27 cellular contexts compared by ENCODE assay signal in the genomic region with DNA sequence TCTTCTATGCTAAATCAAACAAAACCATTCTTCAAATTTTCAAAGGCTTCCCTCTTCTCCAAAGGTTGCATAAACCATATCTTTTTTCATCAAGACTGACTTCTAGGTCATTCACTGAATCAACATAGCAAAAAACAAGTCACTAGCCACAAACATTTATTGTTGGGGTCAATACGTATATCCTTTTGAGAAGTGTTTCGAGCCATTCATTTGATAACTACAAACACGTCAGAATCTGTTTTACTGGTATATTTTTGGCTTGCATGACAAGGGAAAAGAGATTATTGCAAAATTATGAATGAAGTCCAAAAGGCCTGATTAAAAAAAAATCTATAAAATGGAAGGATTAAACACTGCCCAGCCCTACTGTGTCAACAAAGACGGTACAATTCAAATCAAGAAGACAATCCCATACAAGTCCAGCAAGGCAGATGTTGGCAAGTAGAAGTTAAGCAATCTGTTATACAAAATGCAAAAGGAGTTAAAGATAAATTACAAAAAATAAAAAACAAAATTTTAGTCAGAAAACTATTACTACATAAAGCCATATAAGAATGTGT.
"Had no signal": no experiment of that assay in that cellular context is flagged by ENCODE, and none has a peak within 500 bp of the region (broad histone marks: within the 10 kb centered on the region; RNA-seq: fewer than 3 reads in every experiment).

No MANE protein-coding gene starts in this region.

- DNase-seq: activated CD4-positive, alpha-beta T cell treated with anti-CD3 and anti-CD28 coated beads for 48 hours; activated CD4-positive, alpha-beta T cell treated with anti-CD3 and anti-CD28 coated beads, Interleukin-2, amount 50 U/mL, for 4 hours; activated CD4-positive, CD25-positive, alpha-beta regulatory T cell treated with anti-CD3 and anti-CD28 coated beads, Interleukin-2, amount 50 U/mL, for 72 hours; activated CD8-positive, alpha-beta memory T cell treated with anti-CD3 and anti-CD28 coated beads, Interleukin-2, amount 50 U/mL, for 48 hours; activated CD8-positive, alpha-beta T cell treated with anti-CD3 and anti-CD28 coated beads, Interleukin-2, amount 10 ng/mL, durations not matched to agents 7 days and 5 days; activated naive CD4-positive, alpha-beta T cell treated with anti-CD3 and anti-CD28 coated beads, Interleukin-2, amount 50 U/mL, for 16 hours; activated naive CD8-positive, alpha-beta T cell treated with anti-CD3 and anti-CD28 coated beads, Interleukin-2, amount 10 ng/mL, durations not matched to agents 7 days and 5 days; activated T-cell treated with anti-CD3 and anti-CD28 coated beads, Interleukin-2, amount 50 U/mL, for 1 hour; adrenal gland; anterior cingulate cortex; caudate nucleus; NCI-H1092; NCI-H1417; NCI-H2029; NCI-H2107; NCI-H345; NCI-H510A; NCI-H526 treated with DMSO at 0.1 percent for 48 hours; NCI-H82; OCI-M1; Peyer's patch; Right ventricle myocardium superior; SJCRH30; SK-N-SH; T-helper 1 cell; WERI-Rb-1 had no signal

- H3K27me3 Mint-ChIP-seq: activated naive CD8-positive, alpha-beta T cell treated with anti-CD3 and anti-CD28 coated beads, Interleukin-2, amount 10 ng/mL, durations not matched to agents 7 days and 5 days had no signal

- H3K9me3 ChIP-seq: adrenal gland, Peyer's patch, SJCRH30, SK-N-SH had no signal

- H3K27me3 ChIP-seq: adrenal gland, Peyer's patch, SJCRH30 had no signal

- H3K9me3 Mint-ChIP-seq: activated naive CD8-positive, alpha-beta T cell treated with anti-CD3 and anti-CD28 coated beads, Interleukin-2, amount 10 ng/mL, durations not matched to agents 7 days and 5 days had no signal

- ATAC-seq: activated CD8-positive, alpha-beta T cell treated with anti-CD3 and anti-CD28 coated beads, Interleukin-2, amount 10 ng/mL, durations not matched to agents 7 days and 5 days had no signal

- H3K4me2 ChIP-seq: SK-N-SH had no signal

- H3K4me1 Mint-ChIP-seq: activated naive CD8-positive, alpha-beta T cell treated with anti-CD3 and anti-CD28 coated beads, Interleukin-2, amount 10 ng/mL, durations not matched to agents 7 days and 5 days had no signal

- H3K36me3 ChIP-seq: adrenal gland, Peyer's patch, WERI-Rb-1 had no signal

- H3K4me3 Mint-ChIP-seq: activated CD8-positive, alpha-beta T cell treated with anti-CD3 and anti-CD28 coated beads, Interleukin-2, amount 10 ng/mL, durations not matched to agents 7 days and 5 days; activated naive CD8-positive, alpha-beta T cell treated with anti-CD3 and anti-CD28 coated beads, Interleukin-2, amount 10 ng/mL, durations not matched to agents 7 days and 5 days had no signal

- H3K4me1 ChIP-seq: adrenal gland, Peyer's patch had no signal

- H3K27ac ChIP-seq: adrenal gland, Peyer's patch, RWPE1, WERI-Rb-1 had no signal

- H3K4me3 ChIP-seq: adrenal gland, Peyer's patch, SJCRH30 had no signal

- H3K27ac Mint-ChIP-seq: activated CD8-positive, alpha-beta T cell treated with anti-CD3 and anti-CD28 coated beads, Interleukin-2, amount 10 ng/mL, durations not matched to agents 7 days and 5 days; activated naive CD8-positive, alpha-beta T cell treated with anti-CD3 and anti-CD28 coated beads, Interleukin-2, amount 10 ng/mL, durations not matched to agents 7 days and 5 days had no signal
